In genomic region chr17:11940904-11941303, GRCh38 we compare ENCODE assay signal across 31 cellular contexts.
"Had no signal": no experiment of that assay in that cellular context is flagged by ENCODE, and none has a peak within 500 bp of the region (broad histone marks: within the 10 kb centered on the region; RNA-seq: fewer than 3 reads in every experiment).

No MANE protein-coding gene starts in this region.

- H3K27me3 ChIP-seq: neutrophil, ovary, right lobe of liver, sigmoid colon, suprapubic skin, testis, tibial artery, transverse colon, upper lobe of left lung had no signal

- FAIRE-seq: small intestine, urothelium cell line had no signal

- H3K4me3 ChIP-seq: ovary, psoas muscle, right lobe of liver, sigmoid colon, suprapubic skin, testis, tibial artery, transverse colon, upper lobe of left lung had no signal

- DNase-seq: naive B cell; naive thymus-derived CD8-positive, alpha-beta T cell; nephron progenitor cell; nucleus accumbens; ovary; posterior cingulate gyrus; psoas muscle; right cardiac atrium; right lobe of liver; sigmoid colon; small intestine; stimulated activated CD4-positive, alpha-beta T cell treated with anti-CD3 and anti-CD28 coated beads, Interleukin-15, amount 100 ng/mL, for 24 hours; stimulated activated CD4-positive, alpha-beta T cell treated with anti-CD3 and anti-CD28 coated beads, Interleukin-2, amount 100 ng/mL, for 24 hours; stimulated activated CD4-positive, alpha-beta T cell treated with anti-CD3 and anti-CD28 coated beads, Interleukin-2, amount 100 ng/mL, for 48 hours; stimulated activated CD4-positive, alpha-beta T cell treated with anti-CD3 and anti-CD28 coated beads, Interleukin-4, amount 100 ng/mL, for 24 hours; stimulated activated naive B cell treated with anti-CD40 and anti-IgM and Interleukin-4, amounts not matched to agents 10 μg/mL and 1 μg/mL and 100 μg/mL, for 72 hours; stimulated activated naive CD8-positive, alpha-beta T cell treated with anti-CD3 and anti-CD28 coated beads, Interleukin-15, amount 100 ng/mL, for 72 hours; stimulated activated naive CD8-positive, alpha-beta T cell treated with anti-CD3 and anti-CD28 coated beads, Interleukin-15, Interleukin-2, amounts not matched to agents 100 U/mL and 50 U/mL, for 24 hours; substantia nigra; testis; tibial artery; transverse colon; upper lobe of left lung had no signal

- H3K36me3 Mint-ChIP-seq: naive B cell; natural killer cell treated with Interleukin-12 subunit alpha and Interleukin-12 subunit beta and Interleukin-15 and Interleukin-18, amount 100 ng/mL, for 72 hours; stimulated activated effector memory CD8-positive, alpha-beta T cell treated with anti-CD3 and anti-CD28 coated beads, Interleukin-12 subunit alpha, Interleukin-12 subunit beta, amount 100 ng/mL, for 72 hours; stimulated activated naive B cell treated with anti-CD40 and anti-IgM and Interleukin-4, amounts not matched to agents 10 μg/mL and 1 μg/mL and 100 μg/mL, for 72 hours had no signal

- H3K4me1 ChIP-seq: parathyroid adenoma, psoas muscle, right lobe of liver, sigmoid colon, testis, tibial artery, transverse colon, upper lobe of left lung had no signal

- H3K4me1 Mint-ChIP-seq: naive B cell; neural crest cell; stimulated activated effector memory CD8-positive, alpha-beta T cell treated with anti-CD3 and anti-CD28 coated beads, Interleukin-12 subunit alpha, Interleukin-12 subunit beta, amount 100 ng/mL, for 72 hours; stimulated activated naive B cell treated with anti-CD40 and anti-IgM and Interleukin-4, amounts not matched to agents 10 μg/mL and 1 μg/mL and 100 μg/mL, for 72 hours; stimulated activated naive CD8-positive, alpha-beta T cell treated with anti-CD3 and anti-CD28 coated beads, Interleukin-15, amount 100 ng/mL, for 72 hours had no signal

- H3K27ac Mint-ChIP-seq: naive thymus-derived CD8-positive, alpha-beta T cell; natural killer cell treated with Interleukin-12 subunit alpha and Interleukin-12 subunit beta and Interleukin-15 and Interleukin-18, amount 100 ng/mL, for 72 hours; nephron progenitor cell; progenitor cell of endocrine pancreas; stimulated activated effector memory CD8-positive, alpha-beta T cell treated with anti-CD3 and anti-CD28 coated beads, Interleukin-12 subunit alpha, Interleukin-12 subunit beta, amount 100 ng/mL, for 72 hours; stimulated activated naive B cell treated with anti-CD40 and anti-IgM and Interleukin-4, amounts not matched to agents 10 μg/mL and 1 μg/mL and 100 μg/mL, for 72 hours; stimulated activated naive CD8-positive, alpha-beta T cell treated with anti-CD3 and anti-CD28 coated beads, Interleukin-15, amount 100 ng/mL, for 72 hours had no signal

- H3K36me3 ChIP-seq: neutrophil, ovary, right lobe of liver, sigmoid colon, suprapubic skin, tibial artery, transverse colon, upper lobe of left lung had no signal

- H3K27ac ChIP-seq: neutrophil, ovary, parathyroid adenoma, psoas muscle, right lobe of liver, sigmoid colon, suprapubic skin, testis, tibial artery, transverse colon, upper lobe of left lung had no signal

- H3K9me3 Mint-ChIP-seq: natural killer cell treated with Interleukin-12 subunit alpha and Interleukin-12 subunit beta and Interleukin-15 and Interleukin-18, amount 100 ng/mL, for 72 hours; nephron progenitor cell; neural crest cell; stimulated activated effector memory CD8-positive, alpha-beta T cell treated with anti-CD3 and anti-CD28 coated beads, Interleukin-12 subunit alpha, Interleukin-12 subunit beta, amount 100 ng/mL, for 72 hours; stimulated activated naive B cell treated with anti-CD40 and anti-IgM and Interleukin-4, amounts not matched to agents 10 μg/mL and 1 μg/mL and 100 μg/mL, for 72 hours; stimulated activated naive CD8-positive, alpha-beta T cell treated with anti-CD3 and anti-CD28 coated beads, Interleukin-15, amount 100 ng/mL, for 72 hours had no signal

- H3K9me3 ChIP-seq: neutrophil, ovary, psoas muscle, right lobe of liver, sigmoid colon, suprapubic skin, testis, tibial artery, transverse colon, upper lobe of left lung had no signal

- ATAC-seq: naive thymus-derived CD8-positive, alpha-beta T cell; natural killer cell treated with Interleukin-12 subunit alpha and Interleukin-12 subunit beta and Interleukin-15 and Interleukin-18, amount 100 ng/mL, for 72 hours; psoas muscle; right cardiac atrium; right lobe of liver; stimulated activated effector memory CD8-positive, alpha-beta T cell treated with anti-CD3 and anti-CD28 coated beads, Interleukin-12 subunit alpha, Interleukin-12 subunit beta, amount 100 ng/mL, for 72 hours; stimulated activated naive B cell treated with anti-CD40 and anti-IgM and Interleukin-4, amounts not matched to agents 10 μg/mL and 1 μg/mL and 100 μg/mL, for 72 hours; stimulated activated naive CD8-positive, alpha-beta T cell treated with anti-CD3 and anti-CD28 coated beads, Interleukin-15, amount 100 ng/mL, for 72 hours; stimulated activated naive CD8-positive, alpha-beta T cell treated with anti-CD3 and anti-CD28 coated beads, Interleukin-15, Interleukin-2, amounts not matched to agents 100 U/mL and 50 U/mL, for 24 hours had no signal

- H3K27me3 Mint-ChIP-seq: stimulated activated naive CD8-positive, alpha-beta T cell treated with anti-CD3 and anti-CD28 coated beads, Interleukin-15, amount 100 ng/mL, for 72 hours had no signal

- H3K4me3 Mint-ChIP-seq: naive B cell; naive thymus-derived CD8-positive, alpha-beta T cell; natural killer cell treated with Interleukin-12 subunit alpha and Interleukin-12 subunit beta and Interleukin-15 and Interleukin-18, amount 100 ng/mL, for 72 hours; nephron progenitor cell; neural crest cell; stimulated activated effector memory CD8-positive, alpha-beta T cell treated with anti-CD3 and anti-CD28 coated beads, Interleukin-12 subunit alpha, Interleukin-12 subunit beta, amount 100 ng/mL, for 72 hours; stimulated activated naive B cell treated with anti-CD40 and anti-IgM and Interleukin-4, amounts not matched to agents 10 μg/mL and 1 μg/mL and 100 μg/mL, for 72 hours; stimulated activated naive CD8-positive, alpha-beta T cell treated with anti-CD3 and anti-CD28 coated beads, Interleukin-15, amount 100 ng/mL, for 72 hours had no signal

- H3K9ac ChIP-seq: parathyroid adenoma had no signal
